Comparison of ENCODE assay signal across 1 cellular context in genomic region chr1:216422821-216423529, GRCh38.
TF ChIP-seq lines count a peak whose summit lies in the region.

Gene USH2A, minus strand, starts transcription at chr1:216423448. Its CDS starts 1,112 bp downstream, at chr1:216422336.

TF ChIP-seq in WTC11, 78 proteins besides CTCF, POLR2A, EP300 and RAD21:
- TF ChIP-seq FOXP1 (CRISPR knock-in tag; IDR thresholded peaks at IDR 0.05; ENCODE audit: borderline replicate concordance), result no peak
- TF ChIP-seq ZBTB43 (CRISPR knock-in tag; IDR thresholded peaks at IDR 0.05), result no peak
- TF ChIP-seq MYBL2 (CRISPR knock-in tag; IDR thresholded peaks at IDR 0.05), result no peak
- TF ChIP-seq NFATC4 (CRISPR knock-in tag; IDR thresholded peaks at IDR 0.05), result no peak
- TF ChIP-seq NR1H2 (CRISPR knock-in tag; IDR thresholded peaks at IDR 0.05), result no peak
TF ChIP-seq in WTC11: peak in this region for 0.
